27 cellular contexts compared by ENCODE assay signal in the genomic region with DNA sequence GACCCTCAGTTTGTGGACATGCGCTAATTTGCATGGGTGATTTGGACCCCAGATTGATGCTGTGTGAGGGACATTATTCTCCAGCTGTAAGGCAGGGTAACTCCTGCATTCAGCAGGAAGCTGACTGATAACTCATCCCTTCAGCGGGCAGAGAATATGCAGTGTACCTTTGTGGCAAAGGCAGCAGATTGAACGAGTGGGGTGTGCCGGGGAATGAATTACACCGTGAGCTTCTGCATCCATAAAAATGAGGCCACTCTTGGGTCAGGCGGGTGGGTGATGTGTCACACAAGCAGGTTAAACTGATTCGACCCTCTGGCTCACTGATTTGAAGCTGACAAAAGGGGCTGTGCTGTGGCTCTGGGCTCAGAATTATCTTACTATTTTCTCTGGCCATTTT.
DNase-seq lines count a peak whose midpoint lies in the region; ATAC-seq, FAIRE-seq and TF ChIP-seq lines count a peak whose summit lies in the region.
"Had no signal": no experiment of that assay in that cellular context is flagged by ENCODE, and none has a peak within 500 bp of the region (broad histone marks: within the 10 kb centered on the region; RNA-seq: fewer than 3 reads in every experiment).

No MANE protein-coding gene starts in this region.

- DNase-seq in mammary epithelial cell (no peak), breast epithelium (ENCODE audit: low spot score in 2 of 2) (no peak), nephron progenitor cell (peak; percentile 12), frontal cortex (ENCODE audit: low spot score in 2 of 2) (no peak), RKO (ENCODE audit: low spot score) (no peak)
- DNase-seq in activated naive CD4-positive, alpha-beta T cell treated with anti-CD3 and anti-CD28 coated beads for 36 hours: no peak
- DNase-seq: activated CD4-positive, alpha-beta T cell treated with anti-CD3 and anti-CD28 coated beads, Interleukin-2, amount 10 ng/mL, durations not matched to agents 24 days and 14 days; activated naive CD4-positive, alpha-beta T cell; activated T-cell treated with anti-CD3 and anti-CD28 coated beads, Interleukin-2, amount 50 U/mL, for 48 hours; amniotic stem cell; BE2C; cortex of kidney; foreskin melanocyte; lower lobe of right lung; NCI-H2081 treated with DMSO at 0.1 percent for 48 hours; NCI-H526 treated with DMSO at 0.1 percent for 48 hours; stimulated activated CD4-positive, alpha-beta T cell treated with anti-CD3 and anti-CD28 coated beads, Interleukin-2, amount 100 ng/mL, for 48 hours; substantia nigra had no signal

- intact Hi-C loops in mammary epithelial cell (cut with micrococcal nuclease): no loop called here
- intact Hi-C loops in breast epithelium (cut with DNase I; ENCODE audit: low total_unique reads): no loop called here
- intact Hi-C loops in activated naive CD4-positive, alpha-beta T cell treated with anti-CD3 and anti-CD28 coated beads for 36 hours (cut with micrococcal nuclease): no loop called here

- peak; percentile 47; the same call in 1 of the 3 replicates for ATAC-seq in SK-N-SH treated with all-trans-retinoic acid at 6 μM for 48 hours
- no peak for ATAC-seq in HG03565 (IDR thresholded peaks at IDR 0.05; ENCODE audit: unreplicated experiment)
- ATAC-seq: lower lobe of right lung; stimulated activated effector memory CD8-positive, alpha-beta T cell treated with anti-CD3 and anti-CD28 coated beads, Interleukin-12 subunit alpha, Interleukin-12 subunit beta, amount 100 ng/mL, for 72 hours had no signal

- peaks cover 30% of the 10 kb centered on the region for H3K4me1 Mint-ChIP-seq in nephron progenitor cell
- no peaks in the 10 kb centered on the region for H3K4me1 Mint-ChIP-seq in activated naive CD4-positive, alpha-beta T cell treated with anti-CD3 and anti-CD28 coated beads for 36 hours (ENCODE audit: low read depth)
- H3K4me1 Mint-ChIP-seq: activated CD4-positive, alpha-beta T cell treated with anti-CD3 and anti-CD28 coated beads, Interleukin-2, amount 10 ng/mL, durations not matched to agents 24 days and 14 days; stimulated activated effector memory CD8-positive, alpha-beta T cell treated with anti-CD3 and anti-CD28 coated beads, Interleukin-12 subunit alpha, Interleukin-12 subunit beta, amount 100 ng/mL, for 72 hours had no signal

- BruUV-seq in mammary epithelial cell (replicated peaks; lab: Mats Ljungman, UMichigan): no TSS peak

- dilution Hi-C loops in mammary epithelial cell (cut with HindIII; ENCODE audit: low sequenced_read_pairs): no loop called here

- CTCF ChIA-PET in mammary epithelial cell (lab: Charles Lee; ENCODE audit: low non-redundant PET): no interaction called here
- CTCF ChIA-PET in activated naive CD4-positive, alpha-beta T cell treated with anti-CD3 and anti-CD28 coated beads for 36 hours (lab: Charles Lee): interaction anchor here (0.7 kb wide), 1 partner anchor 49 kb away, joined by 4 read pairs; no protein-coding TSS in a partner anchor

- no peak overlapping the region for H3K27ac ChIP-seq in mammary epithelial cell (ENCODE audit: insufficient read depth, low read depth, low read length)
- H3K27ac ChIP-seq in breast epithelium: no peak overlapping the region
- H3K27ac ChIP-seq: cardiac muscle cell, esophagus muscularis mucosa, lower lobe of right lung, neutrophil had no signal

- H3K4me3 ChIP-seq in mammary epithelial cell (replicated peaks in 1 of 3; ENCODE audit: insufficient read depth in 1 of 3, low read depth in 2 of 3, low read length in 3 of 3) (no peak overlapping the region), breast epithelium (no peak overlapping the region)
- H3K4me3 ChIP-seq: cardiac muscle cell, esophagus muscularis mucosa, lower lobe of right lung had no signal

- H3K9me3 ChIP-seq in mammary epithelial cell (replicated peaks; ENCODE audit: insufficient read depth, low read length): no peaks in the 10 kb centered on the region
- H3K9me3 ChIP-seq in breast epithelium: no peaks in the 10 kb centered on the region
- H3K9me3 ChIP-seq: BE2C, esophagus muscularis mucosa, lower lobe of right lung, neutrophil had no signal

- H3K27me3 Mint-ChIP-seq in nephron progenitor cell (ENCODE audit: low read depth, poor library complexity): peaks cover 3% of the 10 kb centered on the region
- no peaks in the 10 kb centered on the region for H3K27me3 Mint-ChIP-seq in activated naive CD4-positive, alpha-beta T cell treated with anti-CD3 and anti-CD28 coated beads for 36 hours (ENCODE audit: low read depth)
- H3K27me3 Mint-ChIP-seq: activated CD4-positive, alpha-beta T cell treated with anti-CD3 and anti-CD28 coated beads, Interleukin-2, amount 10 ng/mL, durations not matched to agents 24 days and 14 days had no signal

- H3K9me3 Mint-ChIP-seq in nephron progenitor cell: peaks cover 25% of the 10 kb centered on the region
- peaks cover 4% of the 10 kb centered on the region for H3K9me3 Mint-ChIP-seq in activated naive CD4-positive, alpha-beta T cell treated with anti-CD3 and anti-CD28 coated beads for 36 hours
- H3K9me3 Mint-ChIP-seq: activated CD4-positive, alpha-beta T cell treated with anti-CD3 and anti-CD28 coated beads, Interleukin-2, amount 10 ng/mL, durations not matched to agents 24 days and 14 days; stimulated activated effector memory CD8-positive, alpha-beta T cell treated with anti-CD3 and anti-CD28 coated beads, Interleukin-12 subunit alpha, Interleukin-12 subunit beta, amount 100 ng/mL, for 72 hours; T-helper 2 cell treated with Interferon-gamma antibody and Interleukin-4, amounts not matched to agents 5 μg/mL and 100 μg/mL, for 36 hours had no signal

- no peak for FAIRE-seq in frontal cortex (lab: Jason Lieb, UNC)
- FAIRE-seq: GM18507, islet of Langerhans had no signal

- no peaks in the 10 kb centered on the region for H3K36me3 ChIP-seq in mammary epithelial cell (ENCODE audit: insufficient read depth, low read length)
- no peaks in the 10 kb centered on the region for H3K36me3 ChIP-seq in breast epithelium
- H3K36me3 ChIP-seq: BE2C, cardiac muscle cell, esophagus muscularis mucosa, lower lobe of right lung, neutrophil had no signal

- TF ChIP-seq POLR2A in breast epithelium (IDR thresholded peaks at IDR 0.05): no peak

- H3K79me2 ChIP-seq in mammary epithelial cell (ENCODE audit: insufficient read depth, low read length): no peaks in the 10 kb centered on the region

- in situ Hi-C loops in mammary epithelial cell (cut with MboI; ENCODE audit: low sequenced_read_pairs in 2 of 2): no loop called here

- H3K4me2 ChIP-seq in mammary epithelial cell (ENCODE audit: insufficient read depth, low read depth, low read length): no peak overlapping the region

- H3K36me3 Mint-ChIP-seq in nephron progenitor cell (ENCODE audit: low read depth): peaks cover 42% of the 10 kb centered on the region
- H3K36me3 Mint-ChIP-seq in activated naive CD4-positive, alpha-beta T cell treated with anti-CD3 and anti-CD28 coated beads for 36 hours (ENCODE audit: low read depth): peaks cover under 1% of the 10 kb centered on the region
- H3K36me3 Mint-ChIP-seq: stimulated activated effector memory CD8-positive, alpha-beta T cell treated with anti-CD3 and anti-CD28 coated beads, Interleukin-12 subunit alpha, Interleukin-12 subunit beta, amount 100 ng/mL, for 72 hours had no signal

- H3K4me1 ChIP-seq in mammary epithelial cell (ENCODE audit: insufficient read depth, low read length): no peaks in the 10 kb centered on the region
- H3K4me1 ChIP-seq in breast epithelium: no peaks in the 10 kb centered on the region
- H3K4me1 ChIP-seq: esophagus muscularis mucosa, lower lobe of right lung had no signal

- H3K4me3 Mint-ChIP-seq in nephron progenitor cell: no peak overlapping the region
- H3K4me3 Mint-ChIP-seq in activated naive CD4-positive, alpha-beta T cell treated with anti-CD3 and anti-CD28 coated beads for 36 hours: no peak overlapping the region
- H3K4me3 Mint-ChIP-seq: activated CD4-positive, alpha-beta T cell treated with anti-CD3 and anti-CD28 coated beads, Interleukin-2, amount 10 ng/mL, durations not matched to agents 24 days and 14 days; stimulated activated effector memory CD8-positive, alpha-beta T cell treated with anti-CD3 and anti-CD28 coated beads, Interleukin-12 subunit alpha, Interleukin-12 subunit beta, amount 100 ng/mL, for 72 hours; T-helper 2 cell treated with Interferon-gamma antibody and Interleukin-4, amounts not matched to agents 5 μg/mL and 100 μg/mL, for 36 hours had no signal

- H3K27me3 ChIP-seq in mammary epithelial cell (ENCODE audit: insufficient read depth, low read length): no peaks in the 10 kb centered on the region
- H3K27me3 ChIP-seq in breast epithelium: no peaks in the 10 kb centered on the region
- H3K27me3 ChIP-seq: BE2C, cardiac muscle cell, esophagus muscularis mucosa, neutrophil had no signal

- WGBS in mammary epithelial cell (ENCODE audit: low coverage, missing lambda C conversion rate): 69% methylated on average over 7 of the region's 7 CpGs

- peak overlapping the region; percentile 93 for H3K27ac Mint-ChIP-seq in nephron progenitor cell
- no peak overlapping the region for H3K27ac Mint-ChIP-seq in activated naive CD4-positive, alpha-beta T cell treated with anti-CD3 and anti-CD28 coated beads for 36 hours
- H3K27ac Mint-ChIP-seq: activated CD4-positive, alpha-beta T cell treated with anti-CD3 and anti-CD28 coated beads, Interleukin-2, amount 10 ng/mL, durations not matched to agents 24 days and 14 days; stimulated activated effector memory CD8-positive, alpha-beta T cell treated with anti-CD3 and anti-CD28 coated beads, Interleukin-12 subunit alpha, Interleukin-12 subunit beta, amount 100 ng/mL, for 72 hours; T-helper 2 cell treated with Interferon-gamma antibody and Interleukin-4, amounts not matched to agents 5 μg/mL and 100 μg/mL, for 36 hours had no signal

- no peak overlapping the region for H3K9ac ChIP-seq in mammary epithelial cell (ENCODE audit: insufficient read depth, low read length)

- peak overlapping the region; percentile 25 for H2AFZ ChIP-seq in mammary epithelial cell (ENCODE audit: low read depth, low read length)

- H4K20me1 ChIP-seq in mammary epithelial cell (ENCODE audit: insufficient read depth, low read length): no peaks in the 10 kb centered on the region

- TF ChIP-seq CTCF in mammary epithelial cell (conservative IDR thresholded peaks at IDR 0.05 in 1 of 2, IDR thresholded peaks at IDR 0.05 in 1 of 2; ENCODE audit: extremely low read depth in 1 of 2, insufficient read depth in 1 of 2, low read depth in 1 of 2, low read length in 2 of 2) (no peak), breast epithelium (IDR thresholded peaks at IDR 0.05) (no peak), nephron progenitor cell (IDR thresholded peaks at IDR 0.05) (no peak)

TF ChIP-seq in SK-N-SH treated with all-trans-retinoic acid at 6 μM for 48 hours, 23 proteins besides CTCF, POLR2A, EP300 and RAD21:
- TF ChIP-seq TCF4 (CRISPR knock-in tag; IDR thresholded peaks at IDR 0.05; ENCODE audit: borderline replicate concordance) (no peak), ZFP30 (CRISPR knock-in tag; IDR thresholded peaks at IDR 0.05) (no peak), ISL1 (CRISPR knock-in tag; IDR thresholded peaks at IDR 0.05) (no peak)
